Comparison of ENCODE assay signal across 19 cellular contexts in the genomic region with DNA sequence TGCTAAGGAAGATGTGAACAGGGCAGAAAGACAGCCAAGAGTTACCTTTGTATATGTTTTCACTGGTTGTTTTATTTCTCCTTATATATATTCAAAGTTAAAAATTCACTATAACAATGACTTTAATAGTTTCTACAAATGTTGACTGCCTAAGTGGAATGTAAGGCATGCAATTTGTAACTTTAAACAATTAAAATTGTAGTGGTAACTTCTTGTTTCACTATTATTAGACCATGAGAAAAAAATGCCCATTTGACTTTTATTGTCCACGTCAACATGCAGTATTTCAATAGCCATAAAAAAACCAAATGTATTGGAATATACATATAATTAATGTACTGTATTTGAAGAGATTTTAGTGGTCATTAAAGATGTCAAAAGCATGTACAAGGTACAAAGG.
"Had no signal": no experiment of that assay in that cellular context is flagged by ENCODE, and none has a peak within 500 bp of the region (broad histone marks: within the 10 kb centered on the region; RNA-seq: fewer than 3 reads in every experiment).

No MANE protein-coding gene starts in this region.

- H3K4me3 ChIP-seq: MG63, SJSA1, SK-N-MC had no signal

- H3K36me3 ChIP-seq: MG63, SJSA1 had no signal

- H3K36me3 Mint-ChIP-seq: IgD-negative memory B cell had no signal

- H3K27ac Mint-ChIP-seq: IgD-negative memory B cell had no signal

- H3K9me3 ChIP-seq: MG63, SJSA1 had no signal

- H3K4me3 Mint-ChIP-seq: IgD-negative memory B cell had no signal

- H3K27ac ChIP-seq: HL-60, SJSA1, SK-N-MC had no signal

- DNase-seq: Karpas-422, KBM-7, MG63, NCI-H1092, NCI-H1105 treated with DMSO at 0.1 percent for 48 hours, NCI-H1417 treated with DMSO at 0.1 percent for 48 hours, NCI-H146, NCI-H1930, NCI-H2081, NCI-H2107, NCI-H2227 treated with DMSO at 0.1 percent for 48 hours, NCI-H774, Right ventricle myocardium superior, RPMI8226, SIG-M5 had no signal

- H3K27me3 ChIP-seq: MG63, SJSA1 had no signal

- H3K4me1 ChIP-seq: SJSA1 had no signal

- H3K27me3 Mint-ChIP-seq: IgD-negative memory B cell had no signal
